1 cellular context compared by ENCODE assay signal in the genomic region with DNA sequence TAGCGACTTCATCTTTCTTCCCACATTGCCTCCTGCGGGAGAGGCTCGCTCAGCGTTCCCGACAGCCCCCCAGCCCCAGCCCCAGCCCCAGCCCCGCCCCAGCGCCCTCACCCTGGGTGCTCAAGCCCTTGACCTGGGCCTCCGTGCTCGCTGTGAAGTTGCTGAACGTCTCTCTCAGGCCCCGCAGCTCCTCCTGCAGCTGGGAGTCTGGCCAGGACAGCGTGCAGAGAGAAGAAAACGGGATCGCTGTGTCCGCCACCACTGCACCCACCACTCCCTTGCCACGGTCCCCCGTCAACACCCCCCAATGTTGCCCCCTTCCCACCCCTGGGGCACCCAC.
TF ChIP-seq lines count a peak whose summit lies in the region.

No MANE protein-coding gene starts in this region.

TF ChIP-seq in HepG2, 621 proteins besides CTCF, POLR2A, EP300 and RAD21:
- TF ChIP-seq, protein P1, sequence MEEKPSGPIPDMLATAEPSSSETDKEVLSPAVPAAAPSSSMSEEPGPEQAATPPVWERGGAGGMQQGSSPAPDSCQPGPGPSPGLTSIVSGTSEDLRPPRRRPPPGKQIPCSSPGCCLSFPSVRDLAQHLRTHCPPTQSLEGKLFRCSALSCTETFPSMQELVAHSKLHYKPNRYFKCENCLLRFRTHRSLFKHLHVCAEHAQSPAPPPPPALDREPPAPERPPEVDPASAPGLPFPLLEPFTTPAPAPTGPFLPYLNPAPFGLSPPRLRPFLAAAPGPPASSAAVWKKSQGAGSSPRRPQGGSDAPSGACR (CRISPR knock-in tag; IDR thresholded peaks at IDR 0.05): 0 out of 2 replicates have a peak, but pooled peaks have one; percentile 26
- no peak for TF ChIP-seq RXRB (CRISPR knock-in tag; IDR thresholded peaks at IDR 0.05; ENCODE audit: borderline replicate concordance)
